ENCODE assay signal across 8 cellular contexts in the genomic region with DNA sequence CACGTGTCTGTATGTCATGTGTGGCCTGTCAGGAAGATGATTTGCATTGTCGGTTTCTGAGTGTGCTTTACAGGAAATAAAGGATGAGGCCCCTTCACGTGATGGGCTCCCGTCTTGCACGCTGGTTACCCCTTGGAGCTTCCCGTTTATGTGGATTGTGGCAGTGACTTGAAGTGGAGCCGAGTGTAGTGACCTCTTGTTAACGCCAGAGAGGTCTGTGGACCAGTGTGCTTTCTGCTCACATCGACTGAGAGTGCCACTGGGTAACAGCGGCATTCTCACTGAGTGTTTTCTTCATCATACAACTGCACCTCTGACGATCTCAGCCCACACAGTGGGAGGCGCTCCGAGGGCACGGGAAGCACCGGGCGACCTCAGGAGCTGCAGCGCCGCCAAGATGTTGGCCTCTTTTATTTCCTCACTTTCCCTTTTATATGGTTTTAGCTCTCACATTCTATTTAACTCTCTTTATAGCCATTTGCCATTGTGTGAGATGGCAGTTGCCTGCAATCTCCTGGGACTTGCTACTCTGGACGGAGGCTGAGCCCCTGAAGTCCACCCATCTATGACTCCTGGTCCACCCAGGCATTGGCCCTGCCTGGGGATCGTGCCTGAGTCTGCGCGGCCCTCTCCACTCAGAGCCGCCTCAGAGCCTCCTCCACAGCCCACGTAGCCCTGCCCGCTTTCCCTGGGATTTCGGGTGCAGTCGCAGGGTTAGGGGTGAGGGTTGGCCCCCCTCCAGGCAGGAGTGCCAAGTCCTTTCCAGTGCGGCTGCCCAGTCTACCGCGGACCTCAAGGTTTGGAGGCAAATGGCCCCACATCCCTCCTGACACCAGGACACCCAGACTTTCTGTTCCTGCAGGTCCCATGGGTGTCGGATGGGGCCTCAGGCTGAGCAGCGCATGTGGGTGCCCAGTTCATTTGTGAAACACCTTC.
DNase-seq lines count a peak whose midpoint lies in the region; ATAC-seq lines count a peak whose summit lies in the region.

No MANE protein-coding gene starts in this region.

- H3K9me3 Mint-ChIP-seq in activated T-helper 1 cell treated with anti-CD3 and anti-CD28 coated beads, Interleukin-12 subunit alpha, Interleukin-12 subunit beta, Interleukin-2, Interleukin-4 antibody, amounts not matched to agents 30 ng/mL and 10 ng/mL and 1 ng/mL, durations not matched to agents 14 hours and 24 hours and 36 hours = no peaks in the 10 kb centered on the region
- no peaks in the 10 kb centered on the region for H3K9me3 Mint-ChIP-seq in natural killer cell treated with Interleukin-12 subunit alpha and Interleukin-12 subunit beta and Interleukin-15 and Interleukin-18, amount 100 ng/mL, for 72 hours

- peak; percentile 65 for ATAC-seq in GM18909 (IDR thresholded peaks at IDR 0.05; ENCODE audit: poor library complexity, unreplicated experiment)
- ATAC-seq in natural killer cell treated with Interleukin-12 subunit alpha and Interleukin-12 subunit beta and Interleukin-15 and Interleukin-18, amount 100 ng/mL, for 72 hours = peak; percentile 42 to 78

- peak overlapping the region; percentile 38 for H3K4me3 Mint-ChIP-seq in activated T-helper 1 cell treated with anti-CD3 and anti-CD28 coated beads, Interleukin-12 subunit alpha, Interleukin-12 subunit beta, Interleukin-2, Interleukin-4 antibody, amounts not matched to agents 30 ng/mL and 10 ng/mL and 1 ng/mL, durations not matched to agents 14 hours and 24 hours and 36 hours
- no peak overlapping the region for H3K4me3 Mint-ChIP-seq in natural killer cell treated with Interleukin-12 subunit alpha and Interleukin-12 subunit beta and Interleukin-15 and Interleukin-18, amount 100 ng/mL, for 72 hours

- peak; percentile 35 for DNase-seq in HT-29 (ENCODE audit: low spot score)
- peak; percentile 7 for DNase-seq in activated T-helper 1 cell treated with anti-CD3 and anti-CD28 coated beads, Interleukin-12 subunit alpha, Interleukin-12 subunit beta, Interleukin-2, Interleukin-4 antibody, amounts not matched to agents 30 ng/mL and 10 ng/mL and 1 ng/mL, durations not matched to agents 14 hours and 24 hours and 36 hours (ENCODE audit: low spot score)
- no peak for DNase-seq in natural killer cell treated with Interleukin-12 subunit alpha and Interleukin-12 subunit beta and Interleukin-15 and Interleukin-18, amount 100 ng/mL, for 72 hours (ENCODE audit: low spot score)
- DNase-seq in NCI-H1694 (lab: John Stamatoyannopoulos, UW) = no peak
- DNase-seq in NCI-H1048 (lab: John Stamatoyannopoulos, UW) = no peak
- DNase-seq in SKM-1 treated with dmso at 0.1 percent for 144 hours (lab: John Stamatoyannopoulos, UW; ENCODE audit: unreplicated experiment) = no peak
- no peak for DNase-seq in retina

- H3K4me1 Mint-ChIP-seq in activated T-helper 1 cell treated with anti-CD3 and anti-CD28 coated beads, Interleukin-12 subunit alpha, Interleukin-12 subunit beta, Interleukin-2, Interleukin-4 antibody, amounts not matched to agents 30 ng/mL and 10 ng/mL and 1 ng/mL, durations not matched to agents 14 hours and 24 hours and 36 hours (ENCODE audit: low read depth) = peaks cover 24% of the 10 kb centered on the region
- peaks cover 17 to 24% of the 10 kb centered on the region in 2 donors for H3K4me1 Mint-ChIP-seq in natural killer cell treated with Interleukin-12 subunit alpha and Interleukin-12 subunit beta and Interleukin-15 and Interleukin-18, amount 100 ng/mL, for 72 hours (ENCODE audit: low read depth in 2 of 2)

- intact Hi-C loops in activated T-helper 1 cell treated with anti-CD3 and anti-CD28 coated beads, Interleukin-12 subunit alpha, Interleukin-12 subunit beta, Interleukin-2, Interleukin-4 antibody, amounts not matched to agents 30 ng/mL and 10 ng/mL and 1 ng/mL, durations not matched to agents 14 hours and 24 hours and 36 hours (cut with micrococcal nuclease) = no loop called here

- H3K36me3 Mint-ChIP-seq in activated T-helper 1 cell treated with anti-CD3 and anti-CD28 coated beads, Interleukin-12 subunit alpha, Interleukin-12 subunit beta, Interleukin-2, Interleukin-4 antibody, amounts not matched to agents 30 ng/mL and 10 ng/mL and 1 ng/mL, durations not matched to agents 14 hours and 24 hours and 36 hours (ENCODE audit: low read depth) = no peaks in the 10 kb centered on the region
- H3K36me3 Mint-ChIP-seq in natural killer cell treated with Interleukin-12 subunit alpha and Interleukin-12 subunit beta and Interleukin-15 and Interleukin-18, amount 100 ng/mL, for 72 hours = no peaks in the 10 kb centered on the region

- peaks cover 8% of the 10 kb centered on the region for H3K27me3 Mint-ChIP-seq in activated T-helper 1 cell treated with anti-CD3 and anti-CD28 coated beads, Interleukin-12 subunit alpha, Interleukin-12 subunit beta, Interleukin-2, Interleukin-4 antibody, amounts not matched to agents 30 ng/mL and 10 ng/mL and 1 ng/mL, durations not matched to agents 14 hours and 24 hours and 36 hours (ENCODE audit: insufficient read depth)
- H3K27me3 Mint-ChIP-seq in natural killer cell treated with Interleukin-12 subunit alpha and Interleukin-12 subunit beta and Interleukin-15 and Interleukin-18, amount 100 ng/mL, for 72 hours = peaks cover 17 to 20% of the 10 kb centered on the region in 2 donors

- H3K27ac Mint-ChIP-seq in activated T-helper 1 cell treated with anti-CD3 and anti-CD28 coated beads, Interleukin-12 subunit alpha, Interleukin-12 subunit beta, Interleukin-2, Interleukin-4 antibody, amounts not matched to agents 30 ng/mL and 10 ng/mL and 1 ng/mL, durations not matched to agents 14 hours and 24 hours and 36 hours = no peak overlapping the region
- H3K27ac Mint-ChIP-seq in natural killer cell treated with Interleukin-12 subunit alpha and Interleukin-12 subunit beta and Interleukin-15 and Interleukin-18, amount 100 ng/mL, for 72 hours = no peak overlapping the region

Comparison
In these comparisons a context has a peak if more than half of its experiments do, and no peak if none do; other contexts are left out.
1. DNase-seq: peak in HT-29 (single experiment) and activated T-helper 1 cell treated with anti-CD3 and anti-CD28 coated beads, Interleukin-12 subunit alpha, Interleukin-12 subunit beta, Interleukin-2, Interleukin-4 antibody, amounts not matched to agents 30 ng/mL and 10 ng/mL and 1 ng/mL, durations not matched to agents 14 hours and 24 hours and 36 hours (single experiment); none in natural killer cell treated with Interleukin-12 subunit alpha and Interleukin-12 subunit beta and Interleukin-15 and Interleukin-18, amount 100 ng/mL, for 72 hours (single experiment), NCI-H1694 (single experiment), NCI-H1048 (single experiment), SKM-1 treated with dmso at 0.1 percent for 144 hours (single experiment) and retina (single experiment).